Comparison of ENCODE assay signal across 10 cellular contexts in the genomic region with DNA sequence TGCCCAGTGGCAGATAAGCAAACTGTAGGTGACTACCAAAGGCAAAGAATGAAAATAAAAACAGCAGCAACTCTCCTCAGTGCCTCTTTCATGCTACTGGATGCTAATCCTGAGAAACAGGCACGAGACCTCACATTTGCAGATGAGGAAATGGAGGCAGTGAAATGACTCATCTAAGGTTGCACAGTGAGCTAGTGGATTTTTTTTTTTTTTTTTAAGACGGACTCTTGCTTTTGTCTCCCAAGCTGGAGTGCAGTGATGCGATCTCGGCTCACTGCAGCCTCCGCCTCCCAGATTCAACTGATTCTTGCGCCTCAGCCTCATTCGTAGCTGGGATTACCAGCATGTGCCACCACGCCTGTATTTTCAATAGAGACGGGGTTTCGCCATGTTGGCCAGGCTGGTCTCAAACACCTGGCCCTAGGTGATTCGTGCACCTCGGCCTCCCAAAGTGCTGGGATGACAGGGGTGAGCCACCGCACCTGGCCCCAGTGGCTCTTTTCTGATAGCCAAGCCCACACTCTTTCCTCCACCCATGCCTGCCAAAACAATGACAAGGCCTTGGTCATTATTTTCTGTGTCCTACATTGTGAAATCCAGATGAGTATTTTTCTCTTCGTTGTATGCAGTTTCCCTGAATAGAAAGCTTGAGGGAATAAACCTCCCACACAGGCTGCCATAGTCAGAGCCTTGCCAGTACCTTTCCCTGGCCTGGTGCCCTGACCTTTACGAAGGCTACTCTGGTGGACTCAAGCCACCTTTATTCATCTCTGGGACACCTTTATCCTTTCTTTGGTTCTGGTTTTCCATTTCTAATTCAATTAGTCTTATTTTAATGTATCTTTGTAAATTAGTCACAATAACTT. TPM values are rescaled to one million over a fixed set of nuclear protein-coding genes. Genes with fewer than 3 reads are reported as not detected.
DNase-seq lines count a peak whose midpoint lies in the region; ATAC-seq and TF ChIP-seq lines count a peak whose summit lies in the region.
"Had no signal": no experiment of that assay in that cellular context is flagged by ENCODE, and none has a peak within 500 bp of the region (broad histone marks: within the 10 kb centered on the region; RNA-seq: fewer than 3 reads in every experiment).

No MANE protein-coding gene starts in this region.

- in situ Hi-C loops in KBM-7 (cut with MboI; ENCODE audit: low pct_unique_long_range_greater_than_20kb, low sequenced_read_pairs): no loop called here

- peak overlapping the region; percentile 98 to 100 for H3K27ac Mint-ChIP-seq in natural killer cell treated with Interleukin-12 subunit alpha and Interleukin-12 subunit beta and Interleukin-15 and Interleukin-18, amount 100 ng/mL, for 72 hours

- H3K9me3 Mint-ChIP-seq in natural killer cell treated with Interleukin-12 subunit alpha and Interleukin-12 subunit beta and Interleukin-15 and Interleukin-18, amount 100 ng/mL, for 72 hours: peaks cover 1% of the 10 kb centered on the region

- H3K36me3 Mint-ChIP-seq in natural killer cell treated with Interleukin-12 subunit alpha and Interleukin-12 subunit beta and Interleukin-15 and Interleukin-18, amount 100 ng/mL, for 72 hours: peaks cover 19% of the 10 kb centered on the region

- POLR2A ChIA-PET in HEK293T (lab: Yijun Ruan, JAX): no interaction called here

- H3K4me3 Mint-ChIP-seq in natural killer cell treated with Interleukin-12 subunit alpha and Interleukin-12 subunit beta and Interleukin-15 and Interleukin-18, amount 100 ng/mL, for 72 hours: peak overlapping the region; percentile 77

- H3K4me1 Mint-ChIP-seq in natural killer cell treated with Interleukin-12 subunit alpha and Interleukin-12 subunit beta and Interleukin-15 and Interleukin-18, amount 100 ng/mL, for 72 hours (ENCODE audit: low read depth in 2 of 2): peaks cover 70 to 72% of the 10 kb centered on the region in 2 donors

- no peak for DNase-seq in activated CD4-positive, CD25-positive, alpha-beta regulatory T cell (lab: John Stamatoyannopoulos, UW)
- DNase-seq in M059J (ENCODE audit: low read depth) (peak; percentile 21), KBM-7 (no peak), HEK293T (ENCODE audit: extremely low spot score) (no peak), NCI-H1417 (lab: John Stamatoyannopoulos, UW) (no peak)
- peak; percentile 68 for DNase-seq in natural killer cell treated with Interleukin-12 subunit alpha and Interleukin-12 subunit beta and Interleukin-15 and Interleukin-18, amount 100 ng/mL, for 72 hours (ENCODE audit: low spot score)
- DNase-seq: stimulated activated CD4-positive, alpha-beta T cell treated with anti-CD3 and anti-CD28 coated beads, Interleukin-4, amount 100 ng/mL, for 24 hours had no signal

- CTCF ChIA-PET in HEK293T (lab: Yijun Ruan, JAX): no interaction called here

- H3K27me3 Mint-ChIP-seq in natural killer cell treated with Interleukin-12 subunit alpha and Interleukin-12 subunit beta and Interleukin-15 and Interleukin-18, amount 100 ng/mL, for 72 hours: no peaks in the 10 kb centered on the region

- ATAC-seq in activated CD4-positive, CD25-positive, alpha-beta regulatory T cell treated with anti-CD3 and anti-CD28 coated beads, Interleukin-2, amount 50 U/mL, for 24 hours: peak; percentile 43 to 50
- ATAC-seq in GM21825 (IDR thresholded peaks at IDR 0.05; ENCODE audit: unreplicated experiment): peak; percentile 70
- ATAC-seq in natural killer cell treated with Interleukin-12 subunit alpha and Interleukin-12 subunit beta and Interleukin-15 and Interleukin-18, amount 100 ng/mL, for 72 hours: peak; percentile 68 to 79
- ATAC-seq: A549 had no signal

TF ChIP-seq in HEK293T, 16 proteins besides CTCF, POLR2A, EP300 and RAD21:
- no peak for TF ChIP-seq SUZ12 (IDR thresholded peaks at IDR 0.05)
- no peak for TF ChIP-seq BHLHE40 (IDR thresholded peaks at IDR 0.05; ENCODE audit: borderline replicate concordance)

RNA-seq across cellular contexts. Expression of a gene that starts 19.3 kb away (rescaled TPM):
- total RNA-seq in M059J (2014; rRNA removed; shearing (Covaris generic)): 45.9 and 47.7 TPM in 2 replicates
- total RNA-seq in natural killer cell treated with Interleukin-12 subunit alpha and Interleukin-12 subunit beta and Interleukin-15 and Interleukin-18, amount 100 ng/mL, for 72 hours: 100 to 1,000 TPM; 461 to 526 TPM

Comparison
In these comparisons a context has a peak if more than half of its experiments do, and no peak if none do; other contexts are left out.
1. DNase-seq: peak in M059J (single experiment) and natural killer cell treated with Interleukin-12 subunit alpha and Interleukin-12 subunit beta and Interleukin-15 and Interleukin-18, amount 100 ng/mL, for 72 hours (single experiment); none in activated CD4-positive, CD25-positive, alpha-beta regulatory T cell (0 of 4), KBM-7 (single experiment), HEK293T (single experiment) and NCI-H1417 (0 of 3).
2. Peak in every context shown above with its lines, with median percentiles within 50 percentile points of each other: ATAC-seq.